Comparison of ENCODE assay signal across 7 cellular contexts in the genomic region with DNA sequence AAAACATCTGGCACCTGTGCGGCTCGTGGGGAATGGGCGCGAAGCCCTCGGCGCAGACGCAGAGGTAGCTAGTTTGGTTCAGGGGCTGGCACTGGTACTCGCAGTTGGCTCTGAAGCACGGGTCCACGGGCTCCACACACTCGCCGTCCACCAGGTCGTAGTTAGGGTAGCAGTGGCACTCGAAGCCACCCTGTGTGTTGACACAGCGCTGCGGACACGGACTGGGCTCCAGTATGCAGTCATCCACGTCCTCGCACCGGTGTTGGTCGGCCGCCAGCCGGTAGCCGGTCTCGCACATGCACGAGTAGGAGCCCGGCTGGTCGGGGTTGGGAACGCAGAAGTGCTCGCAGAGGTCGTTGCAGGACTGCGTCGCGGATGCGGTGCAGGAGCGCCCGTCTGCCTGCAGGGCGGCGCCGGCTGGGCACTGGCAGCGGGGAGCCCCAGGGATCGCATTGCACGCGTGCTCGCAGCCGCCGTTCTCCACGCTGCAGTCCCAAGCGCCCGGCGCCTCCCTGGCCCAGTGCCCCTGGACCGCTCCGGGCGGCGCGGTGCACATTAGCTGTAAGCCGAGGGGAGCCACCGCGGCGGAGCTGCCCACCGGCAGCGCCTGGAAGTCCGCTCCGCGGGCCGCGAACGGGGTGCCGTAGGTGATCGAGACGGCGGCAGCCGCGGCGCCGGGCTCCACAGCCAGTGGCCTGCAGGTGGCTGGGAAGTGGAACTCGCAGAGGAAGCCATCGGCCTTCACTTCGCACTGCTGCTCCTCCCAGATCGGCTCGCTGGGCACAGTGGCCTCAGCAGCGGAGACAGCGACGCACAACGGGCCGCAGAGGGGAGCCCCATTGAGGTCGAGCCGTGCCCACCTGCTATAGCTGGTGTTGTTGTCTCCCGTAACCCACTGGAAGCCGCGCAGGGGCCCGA. TPM values are rescaled to one million over a fixed set of nuclear protein-coding genes. Genes with fewer than 3 reads are reported as not detected.
DNase-seq lines count a peak whose midpoint lies in the region; ATAC-seq, FAIRE-seq and TF ChIP-seq lines count a peak whose summit lies in the region.

No MANE protein-coding gene starts in this region.

- FAIRE-seq in bronchial epithelial cell (lab: Jason Lieb, UNC), result peak; percentile 7

- H3K36me3 ChIP-seq in bronchial epithelial cell (ENCODE audit: control insufficient read depth, insufficient read depth, low read length), result peaks cover 9% of the 10 kb centered on the region
- H3K36me3 ChIP-seq in kidney epithelial cell (ENCODE audit: control insufficient read depth, insufficient read depth, low read length), result no peaks in the 10 kb centered on the region
- no peaks in the 10 kb centered on the region for H3K36me3 ChIP-seq in MM.1S (replicated peaks; ENCODE audit: insufficient read depth, low read length)

- no peak overlapping the region for H3K4me2 ChIP-seq in MM.1S (ENCODE audit: low read depth, low read length)

- H3K27me3 ChIP-seq in bronchial epithelial cell (ENCODE audit: control insufficient read depth, insufficient read depth, low read length) (no peaks in the 10 kb centered on the region), kidney epithelial cell (ENCODE audit: control insufficient read depth, insufficient read depth, low read length) (peaks cover 32% of the 10 kb centered on the region), MM.1S (replicated peaks; ENCODE audit: insufficient read depth, low read length) (no peaks in the 10 kb centered on the region)

- H2AFZ ChIP-seq in MM.1S (ENCODE audit: low read length), result no peak overlapping the region

- no peaks in the 10 kb centered on the region for H3K9me3 ChIP-seq in MM.1S (replicated peaks; ENCODE audit: insufficient read depth, low read length)

- peak; percentile 58 for ATAC-seq in stimulated activated naive CD8-positive, alpha-beta T cell treated with anti-CD3 and anti-CD28 coated beads, Interleukin-15, amount 100 ng/mL, for 72 hours
- ATAC-seq in GM19397 (IDR thresholded peaks at IDR 0.05; ENCODE audit: unreplicated experiment), result no peak

- H3K4me1 Mint-ChIP-seq in stimulated activated naive CD8-positive, alpha-beta T cell treated with anti-CD3 and anti-CD28 coated beads, Interleukin-15, amount 100 ng/mL, for 72 hours, result peaks cover 7% of the 10 kb centered on the region

- H3K4me1 ChIP-seq in MM.1S (ENCODE audit: low read length), result no peaks in the 10 kb centered on the region

- no peaks in the 10 kb centered on the region for H3F3A ChIP-seq in MM.1S (ENCODE audit: insufficient read depth, low read length)

- no peak overlapping the region for H3K9ac ChIP-seq in MM.1S (ENCODE audit: low read length)

- H3K9me3 Mint-ChIP-seq in stimulated activated naive CD8-positive, alpha-beta T cell treated with anti-CD3 and anti-CD28 coated beads, Interleukin-15, amount 100 ng/mL, for 72 hours, result no peaks in the 10 kb centered on the region

- no peak overlapping the region for H3K27ac Mint-ChIP-seq in stimulated activated naive CD8-positive, alpha-beta T cell treated with anti-CD3 and anti-CD28 coated beads, Interleukin-15, amount 100 ng/mL, for 72 hours

- H3K4me3 Mint-ChIP-seq in stimulated activated naive CD8-positive, alpha-beta T cell treated with anti-CD3 and anti-CD28 coated beads, Interleukin-15, amount 100 ng/mL, for 72 hours, result peak overlapping the region in 1 of 2 donors; percentile 43

- no peak overlapping the region for H3K27ac ChIP-seq in MM.1S (ENCODE audit: low read length)

- DNase-seq in NCI-H345 treated with DMSO at 0.1 percent for 48 hours (lab: John Stamatoyannopoulos, UW; ENCODE audit: unreplicated experiment), result peak; percentile 62
- DNase-seq in bronchial epithelial cell (ENCODE audit: low read depth), result peak; percentile 33
- no peak for DNase-seq in kidney epithelial cell (ENCODE audit: low read depth)
- peak; percentile 13 to 24 for DNase-seq in stimulated activated naive CD8-positive, alpha-beta T cell treated with anti-CD3 and anti-CD28 coated beads, Interleukin-15, amount 100 ng/mL, for 72 hours
- DNase-seq in MM.1S, result no peak

- TF ChIP-seq CTCF in GM12875 (IDR thresholded peaks at IDR 0.05; ENCODE audit: borderline replicate concordance, insufficient read depth, low read depth, low read length) (peak; percentile 62), bronchial epithelial cell (IDR thresholded peaks at IDR 0.05; ENCODE audit: insufficient read depth, low read length, severe bottlenecking) (peak; percentile 81), kidney epithelial cell (IDR thresholded peaks at IDR 0.05; ENCODE audit: insufficient read depth, low read length, poor library complexity, severe bottlenecking) (peak; percentile 32), MM.1S (IDR thresholded peaks at IDR 0.05; ENCODE audit: low read length) (no peak)

- peaks cover 90% of the 10 kb centered on the region for H3K27me3 Mint-ChIP-seq in stimulated activated naive CD8-positive, alpha-beta T cell treated with anti-CD3 and anti-CD28 coated beads, Interleukin-15, amount 100 ng/mL, for 72 hours

- peak overlapping the region; percentile 36 for H3K4me3 ChIP-seq in GM12875 (ENCODE audit: low read depth, low read length)
- peak overlapping the region; percentile 63 for H3K4me3 ChIP-seq in bronchial epithelial cell (ENCODE audit: low read depth, low read length)
- peak overlapping the region; percentile 42 for H3K4me3 ChIP-seq in kidney epithelial cell (ENCODE audit: low read depth, low read length)
- no peak overlapping the region for H3K4me3 ChIP-seq in MM.1S (ENCODE audit: low read length)

- no peaks in the 10 kb centered on the region for H3K9me2 ChIP-seq in MM.1S (replicated peaks; ENCODE audit: insufficient read depth, low read length)

- no peaks in the 10 kb centered on the region for H3K79me2 ChIP-seq in MM.1S (ENCODE audit: low read length)

- no peaks in the 10 kb centered on the region for H4K20me1 ChIP-seq in MM.1S (ENCODE audit: insufficient read depth, low read length)

RNA-seq across cellular contexts. Expression of a gene that starts 0.9 kb away (rescaled TPM):
- total RNA-seq in bronchial epithelial cell, result 12.6 and 21.4 TPM in 2 replicates
- total RNA-seq in kidney epithelial cell, result 17.1 and 19.9 TPM in 2 replicates

RNA-seq across cellular contexts. Expression of a gene that starts 13.4 kb away (rescaled TPM):
- total RNA-seq in bronchial epithelial cell (not detected in 2 replicates), kidney epithelial cell (not detected in 2 replicates)

RNA-seq across cellular contexts. Expression of a gene that starts 37.6 kb away (rescaled TPM):
- under 0.01 and 0.13 TPM in 2 replicates for total RNA-seq in bronchial epithelial cell
- total RNA-seq in kidney epithelial cell, result 1.0 and 1.3 TPM in 2 replicates

Comparison
In these comparisons a context has a peak if more than half of its experiments do, and no peak if none do; other contexts are left out.
1. DNase-seq: peak in NCI-H345 treated with DMSO at 0.1 percent for 48 hours (single experiment), bronchial epithelial cell (single experiment) and stimulated activated naive CD8-positive, alpha-beta T cell treated with anti-CD3 and anti-CD28 coated beads, Interleukin-15, amount 100 ng/mL, for 72 hours (2 of 2); none in kidney epithelial cell (single experiment) and MM.1S (single experiment).